Comparison of ENCODE assay signal across 21 cellular contexts in genomic region chr3:142660904-142661303, GRCh38.
"Had no signal": no experiment of that assay in that cellular context is flagged by ENCODE, and none has a peak within 500 bp of the region (broad histone marks: within the 10 kb centered on the region; RNA-seq: fewer than 3 reads in every experiment).

No MANE protein-coding gene starts in this region.

- FAIRE-seq: endometrium had no signal

- DNase-seq: effector memory CD8-positive, alpha-beta T cell; erythroblast; esophagus squamous epithelium; foreskin melanocyte; left cardiac atrium; left lung; mesenchymal stem cell; mucosa of descending colon; naive B cell; right lobe of liver; stimulated activated CD4-positive, alpha-beta T cell treated with anti-CD3 and anti-CD28 coated beads, Interleukin-2, amount 100 ng/mL, for 24 hours; stimulated activated CD4-positive, alpha-beta T cell treated with anti-CD3 and anti-CD28 coated beads, Interleukin-4, amount 100 ng/mL, for 24 hours; stimulated activated naive CD4-positive, alpha-beta T cell treated with Interleukin-2 at 50 U/mL for 16 hours; stomach; tibial artery had no signal

- H3K27ac ChIP-seq: coronary artery, esophagus squamous epithelium, left lung, neutrophil, parathyroid adenoma, right lobe of liver, stomach, tibial artery had no signal

- H3K4me3 ChIP-seq: coronary artery, esophagus squamous epithelium, left lung, mucosa of descending colon, right lobe of liver, stomach, tibial artery had no signal

- H3K4me1 ChIP-seq: esophagus squamous epithelium, left lung, parathyroid adenoma, tibial artery had no signal

- H3K79me2 ChIP-seq: parathyroid adenoma had no signal

- H3K9ac ChIP-seq: parathyroid adenoma had no signal

- H3K9me3 ChIP-seq: esophagus squamous epithelium, left lung, mucosa of descending colon, neutrophil, right lobe of liver, stomach, tibial artery had no signal

- H3K36me3 ChIP-seq: esophagus squamous epithelium, left lung, neutrophil, right lobe of liver, stomach, tibial artery had no signal

- H3K27me3 ChIP-seq: esophagus squamous epithelium, left lung, neutrophil, right lobe of liver, stomach, tibial artery had no signal

- ATAC-seq: effector memory CD8-positive, alpha-beta T cell; left cardiac atrium; left lung; natural killer cell treated with Interleukin-12 subunit alpha and Interleukin-12 subunit beta and Interleukin-15 and Interleukin-18, amount 100 ng/mL, for 72 hours; right lobe of liver; stimulated activated effector memory CD8-positive, alpha-beta T cell treated with anti-CD3 and anti-CD28 coated beads, Interleukin-12 subunit alpha, Interleukin-12 subunit beta, amount 100 ng/mL, for 72 hours had no signal
